8 cellular contexts compared by ENCODE assay signal in the genomic region with DNA sequence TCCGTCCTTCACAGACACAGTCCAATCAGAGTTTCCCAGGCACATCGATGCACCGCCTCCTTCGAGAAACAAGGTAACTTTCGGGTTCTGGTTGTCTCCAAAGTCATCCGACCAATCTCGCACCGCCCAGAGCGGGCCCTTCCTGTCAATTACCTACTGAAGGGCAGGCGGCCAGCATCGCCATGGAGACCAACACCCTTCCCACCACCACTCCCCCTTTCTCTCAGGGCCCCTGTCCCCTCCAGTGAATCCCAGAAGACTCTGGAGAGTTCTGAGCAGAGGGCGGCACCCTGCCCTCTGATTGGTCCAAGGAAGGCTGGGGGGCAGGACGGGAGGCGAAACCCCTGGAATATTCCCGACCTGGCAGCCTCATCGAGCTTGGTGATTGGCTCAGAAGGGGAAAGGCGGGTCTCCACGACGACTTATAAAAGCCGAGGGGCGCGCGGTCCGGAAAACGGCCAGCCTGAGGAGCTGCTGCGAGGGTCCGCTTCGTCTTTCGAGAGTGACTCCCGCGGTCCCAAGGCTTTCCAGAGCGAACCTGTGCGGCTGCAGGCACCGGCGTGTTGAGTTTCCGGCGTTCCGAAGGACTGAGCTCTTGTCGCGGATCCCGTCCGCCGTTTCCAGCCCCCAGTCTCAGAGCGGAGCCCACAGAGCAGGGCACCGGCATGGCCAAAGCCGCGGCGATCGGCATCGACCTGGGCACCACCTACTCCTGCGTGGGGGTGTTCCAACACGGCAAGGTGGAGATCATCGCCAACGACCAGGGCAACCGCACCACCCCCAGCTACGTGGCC.
DNase-seq lines count a peak whose midpoint lies in the region; ATAC-seq lines count a peak whose summit lies in the region.

A gene (plus strand): TSS at position 453 of the 794 bp plus-strand sequence. CDS start 213 bp downstream, at position 666.

- DNase-seq in AG08396 (ENCODE audit: low spot score) = peak; percentile 98
- DNase-seq in NCI-H345 treated with DMSO at 0.1 percent for 48 hours (lab: John Stamatoyannopoulos, UW; ENCODE audit: unreplicated experiment) = peak; percentile 84
- peak; percentile 84 for DNase-seq in activated CD4-positive, CD25-positive, alpha-beta regulatory T cell treated with anti-CD3 and anti-CD28 coated beads, Interleukin-2, amount 50 U/mL, for 72 hours
- peak; percentile 91 to 97 for DNase-seq in cerebellar nuclear complex (lab: John Stamatoyannopoulos, UW)
- DNase-seq in islet precursor cell = peak; percentile 100
- DNase-seq in stimulated activated CD4-positive, alpha-beta T cell treated with anti-CD3 and anti-CD28 coated beads, Interleukin-12 subunit alpha, Interleukin-12 subunit beta, amount 100 ng/mL, for 48 hours (ENCODE audit: low read depth in 2 of 3, low spot score in 1 of 3) = peak; percentile 86 to 95 (median 91)

- ATAC-seq in GM19023 (IDR thresholded peaks at IDR 0.05; ENCODE audit: unreplicated experiment) = peak; percentile 75
- ATAC-seq in HG03280 (IDR thresholded peaks at IDR 0.05; ENCODE audit: unreplicated experiment) = peak; percentile 68

Comparison
In these comparisons a context has a peak if more than half of its experiments do, and no peak if none do; other contexts are left out.
1. Peak in every context shown above with its lines: DNase-seq and ATAC-seq.